In genomic region chr17:68457168-68457538, GRCh38 we compare ENCODE assay signal across 8 cellular contexts. TPM values are rescaled to one million over a fixed set of nuclear protein-coding genes. Genes with fewer than 3 reads are reported as not detected.
A peak's percentile ranks its signal among the peaks of the same experiment; 100 is the strongest.
DNase-seq lines count a peak whose midpoint lies in the region; ATAC-seq and TF ChIP-seq lines count a peak whose summit lies in the region.

A gene with protein sequence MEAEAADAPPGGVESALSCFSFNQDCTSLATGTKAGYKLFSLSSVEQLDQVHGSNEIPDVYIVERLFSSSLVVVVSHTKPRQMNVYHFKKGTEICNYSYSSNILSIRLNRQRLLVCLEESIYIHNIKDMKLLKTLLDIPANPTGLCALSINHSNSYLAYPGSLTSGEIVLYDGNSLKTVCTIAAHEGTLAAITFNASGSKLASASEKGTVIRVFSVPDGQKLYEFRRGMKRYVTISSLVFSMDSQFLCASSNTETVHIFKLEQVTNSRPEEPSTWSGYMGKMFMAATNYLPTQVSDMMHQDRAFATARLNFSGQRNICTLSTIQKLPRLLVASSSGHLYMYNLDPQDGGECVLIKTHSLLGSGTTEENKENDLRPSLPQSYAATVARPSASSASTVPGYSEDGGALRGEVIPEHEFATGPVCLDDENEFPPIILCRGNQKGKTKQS (minus strand): TSS chr17:68457496. CDS start chr17:68457421, 75 bp downstream.

- intact Hi-C loops in activated T-helper 2 cell treated with anti-CD3 and anti-CD28 coated beads, Interferon-gamma antibody, Interleukin-2, Interleukin-4, amounts not matched to agents 10 μg/mL and 5 μg/mL and 100 μg/mL, durations not matched to agents 14 hours and 24 hours and 36 hours (cut with micrococcal nuclease): loop anchor here (1.0 kb wide), 2 partner anchors 19 to 210 kb away; no protein-coding TSS in a partner anchor
- intact Hi-C loops in sciatic nerve (cut with DNase I): no loop called here

- no peaks in the 10 kb centered on the region for H3K9me3 ChIP-seq in right atrium auricular region

- H3K36me3 ChIP-seq in right atrium auricular region: peaks cover 6% of the 10 kb centered on the region

- H3K27me3 ChIP-seq in right atrium auricular region: no peaks in the 10 kb centered on the region

- no peaks in the 10 kb centered on the region for H3K27me3 Mint-ChIP-seq in activated T-helper 2 cell treated with anti-CD3 and anti-CD28 coated beads, Interferon-gamma antibody, Interleukin-2, Interleukin-4, amounts not matched to agents 10 μg/mL and 5 μg/mL and 100 μg/mL, durations not matched to agents 14 hours and 24 hours and 36 hours (ENCODE audit: low read depth)

- peaks cover 11% of the 10 kb centered on the region for H3K36me3 Mint-ChIP-seq in activated T-helper 2 cell treated with anti-CD3 and anti-CD28 coated beads, Interferon-gamma antibody, Interleukin-2, Interleukin-4, amounts not matched to agents 10 μg/mL and 5 μg/mL and 100 μg/mL, durations not matched to agents 14 hours and 24 hours and 36 hours (ENCODE audit: low read depth)

- peak within 1 kb of the TSS; percentile 88 for H3K4me3 Mint-ChIP-seq in activated T-helper 2 cell treated with anti-CD3 and anti-CD28 coated beads, Interferon-gamma antibody, Interleukin-2, Interleukin-4, amounts not matched to agents 10 μg/mL and 5 μg/mL and 100 μg/mL, durations not matched to agents 14 hours and 24 hours and 36 hours (ENCODE audit: low read depth)

- no peak for TF ChIP-seq CTCF in right atrium auricular region (IDR thresholded peaks at IDR 0.05)

- H3K27ac Mint-ChIP-seq in activated T-helper 2 cell treated with anti-CD3 and anti-CD28 coated beads, Interferon-gamma antibody, Interleukin-2, Interleukin-4, amounts not matched to agents 10 μg/mL and 5 μg/mL and 100 μg/mL, durations not matched to agents 14 hours and 24 hours and 36 hours: peak within 1 kb of the TSS; percentile 75

- H3K4me1 Mint-ChIP-seq in activated T-helper 2 cell treated with anti-CD3 and anti-CD28 coated beads, Interferon-gamma antibody, Interleukin-2, Interleukin-4, amounts not matched to agents 10 μg/mL and 5 μg/mL and 100 μg/mL, durations not matched to agents 14 hours and 24 hours and 36 hours (ENCODE audit: low read depth): peaks cover 65% of the 10 kb centered on the region

- in situ Hi-C loops in Caki2 (cut with HindIII; ENCODE audit: low pct_unique_long_range_greater_than_20kb, low sequenced_read_pairs): no loop called here

- no peaks in the 10 kb centered on the region for H3K9me3 Mint-ChIP-seq in activated T-helper 2 cell treated with anti-CD3 and anti-CD28 coated beads, Interferon-gamma antibody, Interleukin-2, Interleukin-4, amounts not matched to agents 10 μg/mL and 5 μg/mL and 100 μg/mL, durations not matched to agents 14 hours and 24 hours and 36 hours

- H3K4me1 ChIP-seq in right atrium auricular region: peaks cover 0 to 66% of the 10 kb centered on the region in 2 donors

- ATAC-seq in GM19452 (IDR thresholded peaks at IDR 0.05; ENCODE audit: unreplicated experiment) (peak; percentile 30), HG03460 (IDR thresholded peaks at IDR 0.05; ENCODE audit: unreplicated experiment) (peak; percentile 31), sciatic nerve (no peak)

- peak; percentile 63 for DNase-seq in Caki2 (ENCODE audit: low read depth)
- peak; percentile 45 for DNase-seq in activated T-helper 2 cell treated with anti-CD3 and anti-CD28 coated beads, Interferon-gamma antibody, Interleukin-2, Interleukin-4, amounts not matched to agents 10 μg/mL and 5 μg/mL and 100 μg/mL, durations not matched to agents 14 hours and 24 hours and 36 hours (ENCODE audit: low spot score)
- DNase-seq in right atrium auricular region (ENCODE audit: low spot score): no peak
- DNase-seq in sciatic nerve (ENCODE audit: low spot score): peak; percentile 81
- DNase-seq in HuH-7 (ENCODE audit: low spot score): no peak
- DNase-seq in hippocampal formation (lab: John Stamatoyannopoulos, UW): no peak

- peak within 1 kb of the TSS; percentile 61 to 93 for H3K4me3 ChIP-seq in right atrium auricular region

- peak within 1 kb of the TSS; percentile 95 to 98 for H3K27ac ChIP-seq in right atrium auricular region

RNA-seq across cellular contexts. Expression of the gene that starts here (rescaled TPM):
- 29.7 and 33.6 TPM in 2 replicates for total RNA-seq in Caki2 (2014; rRNA removed; shearing (Covaris generic); ENCODE audit: low replicate concordance)
- 14.0 and 15.7 TPM in 2 replicates for total RNA-seq in activated T-helper 2 cell treated with anti-CD3 and anti-CD28 coated beads, Interferon-gamma antibody, Interleukin-2, Interleukin-4, amounts not matched to agents 10 μg/mL and 5 μg/mL and 100 μg/mL, durations not matched to agents 14 hours and 24 hours and 36 hours
- total RNA-seq in right atrium auricular region (10 to 100 TPM; 50.3 to 76.2 TPM), sciatic nerve (46.5 TPM)

Comparison
In these comparisons a context has a peak if more than half of its experiments do, and no peak if none do; other contexts are left out.
1. DNase-seq: peak in Caki2 (single experiment), activated T-helper 2 cell treated with anti-CD3 and anti-CD28 coated beads, Interferon-gamma antibody, Interleukin-2, Interleukin-4, amounts not matched to agents 10 μg/mL and 5 μg/mL and 100 μg/mL, durations not matched to agents 14 hours and 24 hours and 36 hours (single experiment) and sciatic nerve (single experiment); none in right atrium auricular region (single experiment), HuH-7 (single experiment) and hippocampal formation (0 of 2).